In the genomic region with DNA sequence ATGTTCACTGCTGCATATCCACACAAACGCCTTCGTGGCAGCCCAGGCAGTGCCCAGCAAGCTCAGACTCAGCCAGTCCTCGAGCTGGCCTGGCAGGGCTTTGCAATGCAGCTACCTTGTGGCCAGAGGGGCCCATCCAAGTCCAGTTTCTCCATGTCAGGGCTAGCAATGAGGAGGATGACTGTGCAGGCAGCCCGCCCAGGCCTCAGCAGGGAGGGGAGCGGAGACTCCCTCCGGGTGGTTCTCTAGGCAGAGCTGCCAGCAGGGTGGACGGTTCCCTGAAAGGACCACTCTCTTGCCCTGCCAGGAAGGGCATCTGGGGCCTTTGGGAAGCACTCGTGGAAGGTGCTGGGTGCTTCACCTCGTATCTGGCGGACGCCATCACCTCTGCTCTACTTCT, we compare ENCODE assay signal across 17 cellular contexts. TPM values are rescaled to one million over a fixed set of nuclear protein-coding genes. Genes with fewer than 3 reads are reported as not detected.
DNase-seq lines count a peak whose midpoint lies in the region; ATAC-seq and TF ChIP-seq lines count a peak whose summit lies in the region.
"Had no signal": no experiment of that assay in that cellular context is flagged by ENCODE, and none has a peak within 500 bp of the region (broad histone marks: within the 10 kb centered on the region; RNA-seq: fewer than 3 reads in every experiment).

No MANE protein-coding gene starts in this region.

- H3K56ac ChIP-seq in mesendoderm (ENCODE audit: low read length): no peak overlapping the region

- no peaks in the 10 kb centered on the region for H3K79me2 ChIP-seq in mesendoderm (ENCODE audit: control insufficient read depth, insufficient read depth, low read length)

- no peaks in the 10 kb centered on the region for H3K27me3 Mint-ChIP-seq in HFFc6 (ENCODE audit: insufficient read depth)
- no peaks in the 10 kb centered on the region for H3K27me3 Mint-ChIP-seq in dendritic cell treated with granulocyte-macrophage colony-stimulating factor and Interleukin-4, amounts not matched to agents 40 ng/mL and 50 ng/mL, for 4 days

- H4K5ac ChIP-seq in mesendoderm (ENCODE audit: low read length): no peak overlapping the region

- H3K27ac ChIP-seq in mesendoderm (ENCODE audit: low read depth, low read length): no peak overlapping the region
- H3K27ac ChIP-seq: lower lobe of right lung had no signal

- H2BK120ac ChIP-seq in mesendoderm (ENCODE audit: low read depth, low read length): no peak overlapping the region

- no peak overlapping the region; the same call in 1 of the 2 replicates for H3K27ac Mint-ChIP-seq in HFFc6
- peak overlapping the region; percentile 44 for H3K27ac Mint-ChIP-seq in dendritic cell treated with granulocyte-macrophage colony-stimulating factor and Interleukin-4, amounts not matched to agents 40 ng/mL and 50 ng/mL, for 4 days
- H3K27ac Mint-ChIP-seq: brain, type B pancreatic cell had no signal

- H3K27me3 ChIP-seq in mesendoderm (ENCODE audit: insufficient read depth, low read length, poor library complexity): no peaks in the 10 kb centered on the region

- intact Hi-C loops in dendritic cell treated with granulocyte-macrophage colony-stimulating factor and Interleukin-4, amounts not matched to agents 40 ng/mL and 50 ng/mL, for 4 days (cut with micrococcal nuclease): no loop called here

- H2BK15ac ChIP-seq in mesendoderm (replicated peaks; ENCODE audit: low read depth): no peak overlapping the region

- TF ChIP-seq CTCF in HFFc6 (IDR thresholded peaks at IDR 0.05): no peak
- no peak for TF ChIP-seq CTCF in omental fat pad (IDR thresholded peaks at IDR 0.05)

- no peaks in the 10 kb centered on the region for H3K9me3 Mint-ChIP-seq in HFFc6
- H3K9me3 Mint-ChIP-seq in dendritic cell treated with granulocyte-macrophage colony-stimulating factor and Interleukin-4, amounts not matched to agents 40 ng/mL and 50 ng/mL, for 4 days: no peaks in the 10 kb centered on the region
- H3K9me3 Mint-ChIP-seq: activated T-helper 2 cell treated with anti-CD3 and anti-CD28 coated beads, Interferon-gamma antibody, Interleukin-2, Interleukin-4, amounts not matched to agents 10 μg/mL and 5 μg/mL and 100 μg/mL, durations not matched to agents 14 hours and 24 hours and 36 hours; brain; type B pancreatic cell had no signal

- H4K8ac ChIP-seq in mesendoderm (ENCODE audit: low read depth, low read length): no peak overlapping the region

- WGBS in mesendoderm (ENCODE audit: extremely low coverage, insufficient coverage, low lambda C conversion rate): no CpG with 5 or more reads among the region's 11 CpGs

- peak; percentile 82 for ATAC-seq in omental fat pad (ENCODE audit: low FRiP score)
- no peak for ATAC-seq in HG02763 (IDR thresholded peaks at IDR 0.05; ENCODE audit: unreplicated experiment)
- no peak for ATAC-seq in HG03460 (IDR thresholded peaks at IDR 0.05; ENCODE audit: unreplicated experiment)
- ATAC-seq: lower lobe of right lung, Right ventricle myocardium inferior had no signal

- H3K4me3 Mint-ChIP-seq in HFFc6: no peak overlapping the region
- no peak overlapping the region for H3K4me3 Mint-ChIP-seq in dendritic cell treated with granulocyte-macrophage colony-stimulating factor and Interleukin-4, amounts not matched to agents 40 ng/mL and 50 ng/mL, for 4 days
- H3K4me3 Mint-ChIP-seq: brain, type B pancreatic cell had no signal

- H3K79me1 ChIP-seq in mesendoderm (ENCODE audit: low read length): no peaks in the 10 kb centered on the region

- H3K4ac ChIP-seq in mesendoderm (ENCODE audit: low read depth, low read length): no peak overlapping the region

- H2AK5ac ChIP-seq in mesendoderm (ENCODE audit: low read length): no peak overlapping the region

- no peak overlapping the region for H3K23ac ChIP-seq in mesendoderm (ENCODE audit: low read length)

- DNase-seq in AG08396 (ENCODE audit: low spot score): peak; percentile 34
- DNase-seq in HFFc6: peak; percentile 36
- peak; percentile 48 for DNase-seq in omental fat pad (ENCODE audit: low spot score)
- no peak for DNase-seq in mesendoderm
- DNase-seq in inferior parietal cortex (ENCODE audit: extremely low spot score): no peak
- DNase-seq: activated CD4-positive, alpha-beta T cell treated with anti-CD3 and anti-CD28 coated beads, Interleukin-2, amount 50 U/mL, for 4 hours; lower lobe of right lung; NCI-H2029 treated with DMSO at 0.1 percent for 48 hours; NCI-H82; T-helper 9 cell had no signal

- H3K4me1 ChIP-seq in mesendoderm (ENCODE audit: control insufficient read depth, low read depth, low read length): no peaks in the 10 kb centered on the region

- H3K4me2 ChIP-seq in mesendoderm (ENCODE audit: low read length): no peak overlapping the region

- peaks cover 10% of the 10 kb centered on the region for H3K36me3 Mint-ChIP-seq in HFFc6 (ENCODE audit: low read depth)
- peaks cover 48% of the 10 kb centered on the region for H3K36me3 Mint-ChIP-seq in dendritic cell treated with granulocyte-macrophage colony-stimulating factor and Interleukin-4, amounts not matched to agents 40 ng/mL and 50 ng/mL, for 4 days (ENCODE audit: low read depth)
- H3K36me3 Mint-ChIP-seq: brain, type B pancreatic cell had no signal

- no peak overlapping the region for H3K4me3 ChIP-seq in mesendoderm (ENCODE audit: low read length)
- H3K4me3 ChIP-seq: lower lobe of right lung had no signal

- no peak overlapping the region for H3K9ac ChIP-seq in mesendoderm (ENCODE audit: low read length)

- peaks cover 23% of the 10 kb centered on the region for H3K4me1 Mint-ChIP-seq in HFFc6 (ENCODE audit: low read depth)
- peaks cover 72% of the 10 kb centered on the region for H3K4me1 Mint-ChIP-seq in dendritic cell treated with granulocyte-macrophage colony-stimulating factor and Interleukin-4, amounts not matched to agents 40 ng/mL and 50 ng/mL, for 4 days (ENCODE audit: low read depth)

- no peaks in the 10 kb centered on the region for H3K36me3 ChIP-seq in mesendoderm (ENCODE audit: control insufficient read depth, insufficient read depth, low read length)
- H3K36me3 ChIP-seq: lower lobe of right lung had no signal

- no peak overlapping the region for H2BK5ac ChIP-seq in mesendoderm (ENCODE audit: low read length)

- no peak overlapping the region for H3K18ac ChIP-seq in mesendoderm (ENCODE audit: low read length)

RNA-seq across cellular contexts. Expression of a gene that starts 56.4 kb away (rescaled TPM):
- total RNA-seq in HFFc6 (2021; fragmentation: NEBNext Ultra II Directional; extraction: Animal tissue kit (Norgen Biotek cat#: 25700)): 10 to 100 TPM; 57.4 to 78.9 (median 61.3) TPM
- 10 to 100 TPM; 21.1 to 75.9 (median 30.2) TPM for total RNA-seq in omental fat pad
- polyA plus RNA-seq in mesendoderm (2013, experiment 1 of 2): 1.1 TPM
- 1.0 TPM for polyA plus RNA-seq in mesendoderm (2013, experiment 2 of 2)

Comparison
In these comparisons a context has a peak if more than half of its experiments do, and no peak if none do; other contexts are left out.
1. DNase-seq: peak in AG08396 (single experiment), HFFc6 (single experiment) and omental fat pad (single experiment); none in mesendoderm (single experiment) and inferior parietal cortex (single experiment).